9 cellular contexts compared by ENCODE assay signal in the genomic region with DNA sequence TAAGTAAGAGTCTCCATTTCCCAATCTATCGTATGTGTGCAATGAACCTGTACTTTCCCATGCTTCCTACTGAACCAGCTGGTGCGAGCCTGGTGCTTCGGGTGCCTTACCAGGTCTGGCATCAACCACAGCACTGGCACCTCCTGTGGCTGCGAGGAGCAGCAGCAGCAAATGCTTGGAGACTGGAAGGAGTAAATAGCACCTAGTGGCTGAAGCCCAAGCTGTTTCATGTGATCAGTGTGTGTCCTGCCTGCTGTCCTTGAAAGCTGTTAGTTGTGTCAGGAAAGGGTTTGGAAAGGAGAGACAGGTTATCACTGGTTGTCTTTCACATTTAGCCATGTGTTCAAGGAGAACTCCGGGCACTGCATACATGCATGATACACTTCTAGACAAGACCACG. TPM values are rescaled to one million over a fixed set of nuclear protein-coding genes. Genes with fewer than 3 reads are reported as not detected.
A peak's percentile ranks its signal among the peaks of the same experiment; 100 is the strongest.
DNase-seq lines count a peak whose midpoint lies in the region; ATAC-seq, FAIRE-seq and TF ChIP-seq lines count a peak whose summit lies in the region.
"Had no signal": no experiment of that assay in that cellular context is flagged by ENCODE, and none has a peak within 500 bp of the region (broad histone marks: within the 10 kb centered on the region; RNA-seq: fewer than 3 reads in every experiment).

No MANE protein-coding gene starts in this region.

- intact Hi-C loops in activated CD4-positive, alpha-beta T cell treated with anti-CD3 and anti-CD28 coated beads, Interleukin-2, amount 10 ng/mL, durations not matched to agents 24 days and 14 days (cut with micrococcal nuclease) = no loop called here
- intact Hi-C loops in activated CD4-positive, alpha-beta T cell treated with anti-CD3 and anti-CD28 coated beads for 36 hours (cut with DNase I, micrococcal nuclease) = no loop called here
- intact Hi-C loops in activated CD8-positive, alpha-beta T cell treated with anti-CD3 and anti-CD28 coated beads for 36 hours (cut with micrococcal nuclease) = no loop called here

- TF ChIP-seq CTCF in right atrium auricular region (IDR thresholded peaks at IDR 0.05) = no peak
- TF ChIP-seq CTCF in activated CD8-positive, alpha-beta T cell treated with anti-CD3 and anti-CD28 coated beads for 36 hours (IDR thresholded peaks at IDR 0.05) = no peak

- H3K27ac ChIP-seq in right atrium auricular region = peak overlapping the region; percentile 46 to 67

- POLR2A ChIA-PET in activated CD4-positive, alpha-beta T cell treated with anti-CD3 and anti-CD28 coated beads for 36 hours (lab: Charles Lee) = no interaction called here
- POLR2A ChIA-PET in activated CD8-positive, alpha-beta T cell treated with anti-CD3 and anti-CD28 coated beads for 36 hours (lab: Charles Lee) = no interaction called here

- H3K4me3 ChIP-seq in right atrium auricular region = no peak overlapping the region

- H3K4me1 Mint-ChIP-seq in activated CD4-positive, alpha-beta T cell treated with anti-CD3 and anti-CD28 coated beads, Interleukin-2, amount 10 ng/mL, durations not matched to agents 24 days and 14 days = no peaks in the 10 kb centered on the region
- no peaks in the 10 kb centered on the region for H3K4me1 Mint-ChIP-seq in activated CD4-positive, alpha-beta T cell treated with anti-CD3 and anti-CD28 coated beads for 36 hours
- no peaks in the 10 kb centered on the region for H3K4me1 Mint-ChIP-seq in activated CD8-positive, alpha-beta T cell treated with anti-CD3 and anti-CD28 coated beads for 36 hours (ENCODE audit: low read depth)
- H3K4me1 Mint-ChIP-seq: memory B cell had no signal

- no peaks in the 10 kb centered on the region for H3K9me3 ChIP-seq in right atrium auricular region

- peaks cover 25% of the 10 kb centered on the region for H3K27me3 Mint-ChIP-seq in activated CD4-positive, alpha-beta T cell treated with anti-CD3 and anti-CD28 coated beads, Interleukin-2, amount 10 ng/mL, durations not matched to agents 24 days and 14 days
- H3K27me3 Mint-ChIP-seq in activated CD4-positive, alpha-beta T cell treated with anti-CD3 and anti-CD28 coated beads for 36 hours = peaks cover 15% of the 10 kb centered on the region
- H3K27me3 Mint-ChIP-seq in activated CD8-positive, alpha-beta T cell treated with anti-CD3 and anti-CD28 coated beads for 36 hours = peaks cover 12% of the 10 kb centered on the region

- CTCF ChIA-PET in activated CD4-positive, alpha-beta T cell treated with anti-CD3 and anti-CD28 coated beads for 36 hours (lab: Charles Lee) = interaction anchor here (1.2 to 1.4 kb wide), 2 partner anchors 10 to 29 kb away, joined by 3 to 8 read pairs; no protein-coding TSS in a partner anchor
- CTCF ChIA-PET in activated CD8-positive, alpha-beta T cell treated with anti-CD3 and anti-CD28 coated beads for 36 hours (lab: Charles Lee) = interaction anchor here (0.7 kb wide), 1 partner anchor 265 kb away, joined by 3 read pairs; no protein-coding TSS in a partner anchor

- H3K4me1 ChIP-seq in right atrium auricular region = peaks cover 0 to 20% of the 10 kb centered on the region in 2 donors

- H3K27me3 ChIP-seq in right atrium auricular region = no peaks in the 10 kb centered on the region

- DNase-seq in activated CD4-positive, alpha-beta T cell treated with anti-CD3 and anti-CD28 coated beads, Interleukin-2, amount 10 ng/mL, durations not matched to agents 24 days and 14 days = peak; percentile 50
- no peak for DNase-seq in activated CD4-positive, alpha-beta T cell treated with anti-CD3 and anti-CD28 coated beads for 36 hours
- peak; percentile 45 for DNase-seq in RCC 7860 (ENCODE audit: low spot score)
- no peak for DNase-seq in right atrium auricular region (ENCODE audit: low spot score)
- no peak for DNase-seq in SKM-1 treated with dmso at 0.1 percent for 144 hours (lab: John Stamatoyannopoulos, UW; ENCODE audit: unreplicated experiment)
- DNase-seq in activated CD8-positive, alpha-beta T cell treated with anti-CD3 and anti-CD28 coated beads for 36 hours = no peak

- H3K36me3 Mint-ChIP-seq in activated CD4-positive, alpha-beta T cell treated with anti-CD3 and anti-CD28 coated beads, Interleukin-2, amount 10 ng/mL, durations not matched to agents 24 days and 14 days (ENCODE audit: low read depth) = no peaks in the 10 kb centered on the region
- no peaks in the 10 kb centered on the region for H3K36me3 Mint-ChIP-seq in activated CD4-positive, alpha-beta T cell treated with anti-CD3 and anti-CD28 coated beads for 36 hours (ENCODE audit: low read depth)
- H3K36me3 Mint-ChIP-seq in activated CD8-positive, alpha-beta T cell treated with anti-CD3 and anti-CD28 coated beads for 36 hours (ENCODE audit: low read depth) = no peaks in the 10 kb centered on the region
- H3K36me3 Mint-ChIP-seq: memory B cell had no signal

- H3K4me3 Mint-ChIP-seq in activated CD4-positive, alpha-beta T cell treated with anti-CD3 and anti-CD28 coated beads, Interleukin-2, amount 10 ng/mL, durations not matched to agents 24 days and 14 days = no peak overlapping the region
- H3K4me3 Mint-ChIP-seq in activated CD4-positive, alpha-beta T cell treated with anti-CD3 and anti-CD28 coated beads for 36 hours = no peak overlapping the region
- H3K4me3 Mint-ChIP-seq in activated CD8-positive, alpha-beta T cell treated with anti-CD3 and anti-CD28 coated beads for 36 hours = no peak overlapping the region
- H3K4me3 Mint-ChIP-seq: memory B cell had no signal

- no peak for FAIRE-seq in RCC 7860 (lab: Jason Lieb, UNC)

- no peaks in the 10 kb centered on the region for H3K36me3 ChIP-seq in right atrium auricular region

- H3K27ac Mint-ChIP-seq in activated CD4-positive, alpha-beta T cell treated with anti-CD3 and anti-CD28 coated beads, Interleukin-2, amount 10 ng/mL, durations not matched to agents 24 days and 14 days = no peak overlapping the region
- H3K27ac Mint-ChIP-seq in activated CD4-positive, alpha-beta T cell treated with anti-CD3 and anti-CD28 coated beads for 36 hours = no peak overlapping the region
- H3K27ac Mint-ChIP-seq in activated CD8-positive, alpha-beta T cell treated with anti-CD3 and anti-CD28 coated beads for 36 hours = no peak overlapping the region
- H3K27ac Mint-ChIP-seq: memory B cell had no signal

- ATAC-seq in activated CD4-positive, alpha-beta T cell treated with anti-CD3 and anti-CD28 coated beads for 36 hours = no peak
- no peak for ATAC-seq in GM21526 (IDR thresholded peaks at IDR 0.05; ENCODE audit: low FRiP score, unreplicated experiment)
- ATAC-seq in GM21825 (IDR thresholded peaks at IDR 0.05; ENCODE audit: unreplicated experiment) = no peak
- no peak for ATAC-seq in activated CD8-positive, alpha-beta T cell treated with anti-CD3 and anti-CD28 coated beads for 36 hours

- no peaks in the 10 kb centered on the region for H3K9me3 Mint-ChIP-seq in activated CD4-positive, alpha-beta T cell treated with anti-CD3 and anti-CD28 coated beads, Interleukin-2, amount 10 ng/mL, durations not matched to agents 24 days and 14 days
- H3K9me3 Mint-ChIP-seq in activated CD4-positive, alpha-beta T cell treated with anti-CD3 and anti-CD28 coated beads for 36 hours (ENCODE audit: low read depth) = no peaks in the 10 kb centered on the region
- H3K9me3 Mint-ChIP-seq in activated CD8-positive, alpha-beta T cell treated with anti-CD3 and anti-CD28 coated beads for 36 hours = no peaks in the 10 kb centered on the region
- H3K9me3 Mint-ChIP-seq: memory B cell had no signal

RNA-seq across cellular contexts. Expression of a gene that starts 31.8 kb away (rescaled TPM):
- total RNA-seq in activated CD4-positive, alpha-beta T cell treated with anti-CD3 and anti-CD28 coated beads, Interleukin-2, amount 10 ng/mL, durations not matched to agents 24 days and 14 days = 0.28 and 0.33 TPM in 2 replicates
- total RNA-seq in activated CD4-positive, alpha-beta T cell treated with anti-CD3 and anti-CD28 coated beads for 36 hours = under 1 TPM; 0.39 to 0.55 TPM
- total RNA-seq in right atrium auricular region = 100 to 1,000 TPM in 1 of 2 donors, 10 to 100 TPM in 1; 79.1 to 148 TPM
- total RNA-seq in activated CD8-positive, alpha-beta T cell treated with anti-CD3 and anti-CD28 coated beads for 36 hours = 1 to 10 TPM; 1.1 TPM

Comparison
In these comparisons a context has a peak if more than half of its experiments do, and no peak if none do; other contexts are left out.
1. DNase-seq: peak in activated CD4-positive, alpha-beta T cell treated with anti-CD3 and anti-CD28 coated beads, Interleukin-2, amount 10 ng/mL, durations not matched to agents 24 days and 14 days (single experiment) and RCC 7860 (single experiment); none in activated CD4-positive, alpha-beta T cell treated with anti-CD3 and anti-CD28 coated beads for 36 hours (single experiment), right atrium auricular region (single experiment), SKM-1 treated with dmso at 0.1 percent for 144 hours (single experiment) and activated CD8-positive, alpha-beta T cell treated with anti-CD3 and anti-CD28 coated beads for 36 hours (single experiment).
2. RNA of a gene that starts 31.8 kb away (total RNA-seq): 79.1 to 148 TPM in right atrium auricular region; 1.1 TPM in activated CD8-positive, alpha-beta T cell treated with anti-CD3 and anti-CD28 coated beads for 36 hours, 0.39 to 0.55 TPM in activated CD4-positive, alpha-beta T cell treated with anti-CD3 and anti-CD28 coated beads for 36 hours and 0.28 to 0.33 TPM in activated CD4-positive, alpha-beta T cell treated with anti-CD3 and anti-CD28 coated beads, Interleukin-2, amount 10 ng/mL, durations not matched to agents 24 days and 14 days; every median in the first group is over 10 times any median in the second.